ENCODE assay signal across 10 cellular contexts in the genomic region with DNA sequence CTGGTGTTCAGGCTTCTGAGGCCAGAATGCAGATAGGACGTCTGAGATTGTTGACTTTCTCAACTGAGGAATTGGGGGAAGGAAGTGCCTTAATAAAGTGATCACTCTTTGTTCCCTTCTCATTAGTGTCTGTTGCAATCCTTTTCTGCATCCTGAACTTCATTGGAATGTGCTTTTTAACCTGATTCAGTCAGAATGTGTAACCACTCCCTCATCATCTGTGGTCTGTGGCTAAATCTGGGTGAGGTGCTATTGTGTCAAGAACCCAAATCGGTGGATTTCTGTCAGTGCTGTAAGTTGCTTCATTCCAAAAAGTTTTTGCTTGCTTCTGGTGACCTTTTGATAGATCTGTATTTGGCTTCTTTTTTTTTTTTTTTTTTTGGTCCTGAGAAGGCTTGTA. TPM values are rescaled to one million over a fixed set of nuclear protein-coding genes. Genes with fewer than 3 reads are reported as not detected.
DNase-seq lines count a peak whose midpoint lies in the region; ATAC-seq, FAIRE-seq and TF ChIP-seq lines count a peak whose summit lies in the region.
"Had no signal": no experiment of that assay in that cellular context is flagged by ENCODE, and none has a peak within 500 bp of the region (broad histone marks: within the 10 kb centered on the region; RNA-seq: fewer than 3 reads in every experiment).

No MANE protein-coding gene starts in this region.

- H3K4me3 ChIP-seq in ACC112 (ENCODE audit: low read depth, low read length) (no peak overlapping the region), Peyer's patch (no peak overlapping the region)

- TF ChIP-seq POLR2A in Peyer's patch (IDR thresholded peaks at IDR 0.05) (no peak), GM12892 (IDR thresholded peaks at IDR 0.05; ENCODE audit: low read depth, low read length) (no peak)

- H3K27ac Mint-ChIP-seq in activated T-helper 17 cell treated with anti-CD3 and anti-CD28 coated beads, Interleukin-2, amount 50 U/mL, for 72 hours = peak overlapping the region; percentile 64
- H3K27ac Mint-ChIP-seq in stimulated activated memory B cell treated with anti-CD40 and anti-IgM and Interleukin-4, amounts not matched to agents 10 μg/mL and 1 μg/mL and 100 μg/mL, for 72 hours = no peak overlapping the region

- no peaks in the 10 kb centered on the region for H3K27me3 Mint-ChIP-seq in activated T-helper 17 cell treated with anti-CD3 and anti-CD28 coated beads, Interleukin-2, amount 50 U/mL, for 72 hours
- H3K27me3 Mint-ChIP-seq in stimulated activated memory B cell treated with anti-CD40 and anti-IgM and Interleukin-4, amounts not matched to agents 10 μg/mL and 1 μg/mL and 100 μg/mL, for 72 hours = no peaks in the 10 kb centered on the region

- TF ChIP-seq CTCF in Peyer's patch (IDR thresholded peaks at IDR 0.05) = no peak

- H3K9me3 Mint-ChIP-seq in activated T-helper 17 cell treated with anti-CD3 and anti-CD28 coated beads, Interleukin-2, amount 50 U/mL, for 72 hours = no peaks in the 10 kb centered on the region
- H3K9me3 Mint-ChIP-seq in stimulated activated memory B cell treated with anti-CD40 and anti-IgM and Interleukin-4, amounts not matched to agents 10 μg/mL and 1 μg/mL and 100 μg/mL, for 72 hours = no peaks in the 10 kb centered on the region

- H3K4me1 ChIP-seq in ACC112 (ENCODE audit: control insufficient read depth, insufficient read depth, low read length, unreplicated experiment) = peaks cover 19% of the 10 kb centered on the region
- H3K4me1 ChIP-seq in Peyer's patch = peaks cover 0 to 9% (median 2%) of the 10 kb centered on the region in 4 donors

- H3K9me3 ChIP-seq in Peyer's patch = no peaks in the 10 kb centered on the region

- peaks cover 36% of the 10 kb centered on the region for H3K79me2 ChIP-seq in ACC112 (ENCODE audit: control insufficient read depth, insufficient read depth, low read length, unreplicated experiment)

- no peak overlapping the region for H2AFZ ChIP-seq in ACC112 (ENCODE audit: low read length, unreplicated experiment)

- H3K36me3 Mint-ChIP-seq in activated T-helper 17 cell treated with anti-CD3 and anti-CD28 coated beads, Interleukin-2, amount 50 U/mL, for 72 hours (ENCODE audit: low read depth) = peaks cover 91% of the 10 kb centered on the region
- H3K36me3 Mint-ChIP-seq in stimulated activated memory B cell treated with anti-CD40 and anti-IgM and Interleukin-4, amounts not matched to agents 10 μg/mL and 1 μg/mL and 100 μg/mL, for 72 hours = peaks cover 48% of the 10 kb centered on the region

- H3K4me1 Mint-ChIP-seq in activated T-helper 17 cell treated with anti-CD3 and anti-CD28 coated beads, Interleukin-2, amount 50 U/mL, for 72 hours = peaks cover 40% of the 10 kb centered on the region
- H3K4me1 Mint-ChIP-seq in stimulated activated memory B cell treated with anti-CD40 and anti-IgM and Interleukin-4, amounts not matched to agents 10 μg/mL and 1 μg/mL and 100 μg/mL, for 72 hours = peaks cover 24% of the 10 kb centered on the region

- peak overlapping the region; percentile 53 for H3K4me3 Mint-ChIP-seq in activated T-helper 17 cell treated with anti-CD3 and anti-CD28 coated beads, Interleukin-2, amount 50 U/mL, for 72 hours
- no peak overlapping the region for H3K4me3 Mint-ChIP-seq in stimulated activated memory B cell treated with anti-CD40 and anti-IgM and Interleukin-4, amounts not matched to agents 10 μg/mL and 1 μg/mL and 100 μg/mL, for 72 hours

- H3K27me3 ChIP-seq in ACC112 (ENCODE audit: insufficient read depth, low read length) = no peaks in the 10 kb centered on the region
- H3K27me3 ChIP-seq in Peyer's patch = no peaks in the 10 kb centered on the region

- FAIRE-seq in GM12892 (lab: Jason Lieb, UNC) = no peak

- DNase-seq in EL (peak; percentile 79), hepatic stellate cell (ENCODE audit: low spot score) (peak; percentile 35), Peyer's patch (no peak), GM12892 (ENCODE audit: insufficient read length) (no peak)
- DNase-seq: GF-D8, NCI-H2029 had no signal

- H3K36me3 ChIP-seq in ACC112 (ENCODE audit: insufficient read depth, low read length) (peaks cover 39% of the 10 kb centered on the region), Peyer's patch (peaks cover 0 to 94% (median 0%) of the 10 kb centered on the region in 3 donors)

- H3K27ac ChIP-seq in ACC112 (ENCODE audit: low read depth, low read length) (peak overlapping the region; percentile 84), Peyer's patch (no peak overlapping the region)

- ATAC-seq in activated T-helper 17 cell treated with anti-CD3 and anti-CD28 coated beads, Interleukin-2, amount 50 U/mL, for 72 hours (replicated peaks) = peak; percentile 60
- ATAC-seq in HG03354 (IDR thresholded peaks at IDR 0.05; ENCODE audit: poor library complexity, severe bottlenecking, unreplicated experiment) = no peak
- ATAC-seq in stimulated activated memory B cell treated with anti-CD40 and anti-IgM and Interleukin-4, amounts not matched to agents 10 μg/mL and 1 μg/mL and 100 μg/mL, for 72 hours = no peak

RNA-seq across cellular contexts. Expression of gene ARID1A, which starts 38.2 kb away (rescaled TPM):
- total RNA-seq in activated T-helper 17 cell treated with anti-CD3 and anti-CD28 coated beads, Interleukin-2, amount 50 U/mL, for 72 hours = 10 to 100 TPM; 72.5 to 83.4 TPM
- total RNA-seq in Peyer's patch = 10 to 100 TPM; 49.4 to 90.8 (median 66.8) TPM
- polyA plus RNA-seq in GM12892 (2012; ENCODE audit: missing spikeins) = 35.4 TPM

RNA-seq across cellular contexts. Expression of gene PIGV, which starts 53.8 kb away (rescaled TPM):
- total RNA-seq in activated T-helper 17 cell treated with anti-CD3 and anti-CD28 coated beads, Interleukin-2, amount 50 U/mL, for 72 hours = 10 to 100 TPM; 14.0 to 18.1 TPM
- total RNA-seq in Peyer's patch = 10 to 100 TPM in 3 of 4 donors, 1 to 10 TPM in 1; 9.9 to 24.5 (median 18.1) TPM
- polyA plus RNA-seq in GM12892 (2012; ENCODE audit: missing spikeins) = 12.9 TPM

Comparison
In these comparisons a context has a peak if more than half of its experiments do, and no peak if none do; other contexts are left out.
1. DNase-seq: peak in EL (single experiment) and hepatic stellate cell (single experiment); none in Peyer's patch (0 of 3) and GM12892 (single experiment).